ENCODE assay signal across 5 cellular contexts in the genomic region with DNA sequence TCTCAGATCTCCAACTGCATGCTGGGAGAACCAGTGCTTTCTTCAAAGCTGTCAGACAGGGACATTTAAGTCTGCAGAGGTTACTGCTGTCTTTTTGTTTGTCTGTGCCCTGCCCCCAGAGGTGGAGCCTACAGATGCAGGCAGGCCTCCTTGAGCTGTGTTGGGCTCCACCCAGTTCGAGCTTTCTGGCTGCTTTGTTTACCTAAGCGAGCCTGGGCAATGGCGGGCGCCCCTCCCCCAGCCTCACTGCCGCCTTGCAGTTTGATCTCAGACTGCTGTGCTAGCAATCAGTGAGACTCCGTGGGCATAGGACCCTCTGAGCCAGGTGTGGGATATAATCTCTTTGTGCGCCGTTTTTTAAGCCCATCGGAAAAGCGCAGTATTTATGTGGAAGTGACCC. TPM values are rescaled to one million over a fixed set of nuclear protein-coding genes. Genes with fewer than 3 reads are reported as not detected.
"Had no signal": no experiment of that assay in that cellular context is flagged by ENCODE, and none has a peak within 500 bp of the region (broad histone marks: within the 10 kb centered on the region; RNA-seq: fewer than 3 reads in every experiment).

No MANE protein-coding gene starts in this region.

RNA-seq across cellular contexts. Expression of gene HTN3, which starts 9.3 kb away (rescaled TPM):
- total RNA-seq: GM23248, H1, HFFc6, IMR-90 had no signal
- polyA plus RNA-seq: GM23248, H1, IMR-90 had no signal

RNA-seq across cellular contexts. Expression of gene STATH, which starts 23.2 kb away (rescaled TPM):
- total RNA-seq: GM23248, H1, HFFc6, HT1080, IMR-90 had no signal
- polyA plus RNA-seq: GM23248, H1, IMR-90 had no signal

RNA-seq across cellular contexts. Expression of gene HTN1, which starts 31.2 kb away (rescaled TPM):
- total RNA-seq: GM23248, H1, HFFc6, IMR-90 had no signal
- polyA plus RNA-seq: GM23248, H1, IMR-90 had no signal

RNA-seq across cellular contexts. Expression of gene CSN2, which starts 53.5 kb away (rescaled TPM):
- total RNA-seq: GM23248, H1, HFFc6, HT1080, IMR-90 had no signal
- polyA plus RNA-seq: GM23248, H1, IMR-90 had no signal
